ENCODE assay signal across 2 cellular contexts in the genomic region with DNA sequence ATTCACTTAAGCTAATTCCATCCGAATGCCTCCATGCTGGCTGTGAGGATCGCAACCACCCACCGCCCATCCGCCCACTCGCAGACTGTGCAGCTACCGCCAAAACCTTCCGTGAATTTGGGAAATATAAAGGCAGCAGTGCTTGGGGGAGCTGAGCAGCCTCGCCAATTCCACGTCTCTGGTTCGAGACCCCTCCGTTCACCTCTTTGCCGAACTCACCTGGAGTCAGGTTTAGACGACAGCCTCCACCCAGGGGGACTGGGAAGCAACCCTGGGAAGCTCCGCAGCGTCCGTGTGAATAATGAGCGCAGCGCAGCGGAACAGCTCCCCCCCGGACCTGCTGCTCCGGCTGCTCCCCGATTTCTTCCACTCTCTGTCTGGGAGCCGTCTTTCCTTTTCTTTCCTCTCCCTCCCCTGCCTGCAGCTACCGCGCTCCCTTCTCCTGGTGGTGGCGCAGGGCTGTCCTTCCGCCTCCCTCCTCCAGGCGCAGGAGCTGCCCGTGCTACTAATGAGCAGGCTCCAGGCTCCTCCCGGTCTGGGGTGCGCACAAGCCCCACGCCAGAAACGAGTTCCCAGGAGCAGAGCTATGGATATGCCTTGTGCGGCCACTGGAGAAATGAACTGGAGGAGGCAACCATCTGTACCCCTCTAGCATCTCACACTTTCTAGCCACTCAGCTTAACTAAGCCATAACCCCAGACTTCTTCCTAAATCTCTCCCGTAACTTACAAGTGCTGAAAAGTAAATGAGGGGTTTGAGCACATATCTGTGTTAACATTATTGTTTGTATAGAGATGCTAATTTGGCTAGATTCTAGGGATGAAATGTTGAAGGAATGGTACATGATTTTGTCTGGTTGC.
TF ChIP-seq lines count a peak whose summit lies in the region.

No MANE protein-coding gene starts in this region.

TF ChIP-seq in A549, 52 proteins besides CTCF, POLR2A, EP300 and RAD21:
- TF ChIP-seq, protein P1, sequence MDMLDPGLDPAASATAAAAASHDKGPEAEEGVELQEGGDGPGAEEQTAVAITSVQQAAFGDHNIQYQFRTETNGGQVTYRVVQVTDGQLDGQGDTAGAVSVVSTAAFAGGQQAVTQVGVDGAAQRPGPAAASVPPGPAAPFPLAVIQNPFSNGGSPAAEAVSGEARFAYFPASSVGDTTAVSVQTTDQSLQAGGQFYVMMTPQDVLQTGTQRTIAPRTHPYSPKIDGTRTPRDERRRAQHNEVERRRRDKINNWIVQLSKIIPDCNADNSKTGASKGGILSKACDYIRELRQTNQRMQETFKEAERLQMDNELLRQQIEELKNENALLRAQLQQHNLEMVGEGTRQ (IDR thresholded peaks at IDR 0.05) = no peak
- TF ChIP-seq FOSB (CRISPR knock-in tag; IDR thresholded peaks at IDR 0.05) = no peak
- no peak for TF ChIP-seq ZSCAN20 (CRISPR knock-in tag; IDR thresholded peaks at IDR 0.05)
- no peak for TF ChIP-seq MYC (IDR thresholded peaks at IDR 0.05; ENCODE audit: borderline replicate concordance, low read length)
- no peak for TF ChIP-seq MAFK (IDR thresholded peaks at IDR 0.05; ENCODE audit: partially characterized antibody)
- TF ChIP-seq CHD2 (IDR thresholded peaks at IDR 0.05; ENCODE audit: low read length, partially characterized antibody) = no peak
- TF ChIP-seq ZC3H11A (IDR thresholded peaks at IDR 0.05) = no peak
- no peak for TF ChIP-seq JUNB (IDR thresholded peaks at IDR 0.05)
- TF ChIP-seq ZFP36 (IDR thresholded peaks at IDR 0.05; ENCODE audit: borderline replicate concordance, partially characterized antibody) = no peak
- no peak for TF ChIP-seq FOXS1 (CRISPR knock-in tag; IDR thresholded peaks at IDR 0.05)

TF ChIP-seq in HepG2, 621 proteins besides CTCF, POLR2A, EP300 and RAD21:
- TF ChIP-seq ZNF24 (IDR thresholded peaks at IDR 0.05) (no peak), ZNF263 (CRISPR knock-in tag; IDR thresholded peaks at IDR 0.05) (0 out of 2 replicates have a peak, but pooled peaks have one; percentile 25), SP2 (CRISPR knock-in tag; IDR thresholded peaks at IDR 0.05) (no peak)
